In genomic region chr15:72271895-72272212, GRCh38 we compare ENCODE assay signal across 8 cellular contexts. TPM values are rescaled to one million over a fixed set of nuclear protein-coding genes. Genes with fewer than 3 reads are reported as not detected.
DNase-seq lines count a peak whose midpoint lies in the region; TF ChIP-seq lines count a peak whose summit lies in the region.

No MANE protein-coding gene starts in this region.

- H3K27me3 ChIP-seq in SJSA1 (replicated peaks), result no peaks in the 10 kb centered on the region

- DNase-seq in COLO829 (ENCODE audit: low spot score) (peak; percentile 2), H4 (ENCODE audit: low spot score) (peak; percentile 10), SJSA1 (ENCODE audit: low read depth in 1 of 2, low spot score in 2 of 2) (no peak), epithelial cell of esophagus (ENCODE audit: low read depth) (peak; percentile 24), cerebellar nuclear complex (lab: John Stamatoyannopoulos, UW) (no peak), DMS153 treated with DMSO at 0.1 percent for 48 hours (lab: John Stamatoyannopoulos, UW; ENCODE audit: unreplicated experiment) (no peak), DMS153 (lab: John Stamatoyannopoulos, UW) (no peak)

- H3K4me3 ChIP-seq in SJSA1, result peak overlapping the region; percentile 80
- H3K4me3 ChIP-seq in epithelial cell of esophagus (ENCODE audit: low read length), result peak overlapping the region; percentile 74

- H3K27me3 Mint-ChIP-seq in nephron (ENCODE audit: low read depth), result no peaks in the 10 kb centered on the region

- peak overlapping the region; percentile 62 to 93 (median 88) for H3K27ac Mint-ChIP-seq in nephron

- H3K9me3 Mint-ChIP-seq in nephron, result no peaks in the 10 kb centered on the region

- peak overlapping the region; percentile 93 to 96 (median 95) for H3K4me3 Mint-ChIP-seq in nephron

- H3K27ac ChIP-seq in SJSA1, result no peak overlapping the region

- H3K9me3 ChIP-seq in SJSA1 (replicated peaks), result no peaks in the 10 kb centered on the region

- H3K4me1 ChIP-seq in SJSA1 (replicated peaks), result peaks cover 10% of the 10 kb centered on the region

- H3K36me3 ChIP-seq in SJSA1, result peaks cover 26% of the 10 kb centered on the region

- peaks cover 23% of the 10 kb centered on the region for H3K36me3 Mint-ChIP-seq in nephron (ENCODE audit: low read depth)

- H3K4me1 Mint-ChIP-seq in nephron, result peaks cover 36% of the 10 kb centered on the region

- TF ChIP-seq CTCF in epithelial cell of esophagus (IDR thresholded peaks at IDR 0.05; ENCODE audit: insufficient read depth, low read depth, low read length, missing control alignments) (no peak), nephron (IDR thresholded peaks at IDR 0.05; ENCODE audit: unreplicated experiment in 3 of 3) (no peak)

RNA-seq across cellular contexts. Expression of gene PARP6, which starts 0.5 kb away (rescaled TPM):
- total RNA-seq in H4 (2014; rRNA removed; shearing (Covaris generic)), result 19.0 and 22.2 TPM in 2 replicates
- 18.8 and 35.6 TPM in 2 replicates for total RNA-seq in SJSA1 (2014; rRNA removed; shearing (Covaris generic))

RNA-seq across cellular contexts. Expression of gene PKM, which starts 40.9 kb away (rescaled TPM):
- total RNA-seq in H4 (2014; rRNA removed; shearing (Covaris generic)), result 2,397 and 2,595 TPM in 2 replicates
- 1,365 and 1,516 TPM in 2 replicates for total RNA-seq in SJSA1 (2014; rRNA removed; shearing (Covaris generic))

RNA-seq across cellular contexts. Expression of gene CELF6, which starts 48.1 kb away (rescaled TPM):
- not detected in 2 replicates for total RNA-seq in H4 (2014; rRNA removed; shearing (Covaris generic))
- 0.08 TPM in 1 of 2 replicates, not detected in the other for total RNA-seq in SJSA1 (2014; rRNA removed; shearing (Covaris generic))

Comparison
In these comparisons a context has a peak if more than half of its experiments do, and no peak if none do; other contexts are left out.
1. DNase-seq: peak in COLO829 (single experiment), H4 (single experiment) and epithelial cell of esophagus (single experiment); none in SJSA1 (0 of 2), cerebellar nuclear complex (0 of 2), DMS153 treated with DMSO at 0.1 percent for 48 hours (single experiment) and DMS153 (single experiment).